13 cellular contexts compared by ENCODE assay signal in the genomic region with DNA sequence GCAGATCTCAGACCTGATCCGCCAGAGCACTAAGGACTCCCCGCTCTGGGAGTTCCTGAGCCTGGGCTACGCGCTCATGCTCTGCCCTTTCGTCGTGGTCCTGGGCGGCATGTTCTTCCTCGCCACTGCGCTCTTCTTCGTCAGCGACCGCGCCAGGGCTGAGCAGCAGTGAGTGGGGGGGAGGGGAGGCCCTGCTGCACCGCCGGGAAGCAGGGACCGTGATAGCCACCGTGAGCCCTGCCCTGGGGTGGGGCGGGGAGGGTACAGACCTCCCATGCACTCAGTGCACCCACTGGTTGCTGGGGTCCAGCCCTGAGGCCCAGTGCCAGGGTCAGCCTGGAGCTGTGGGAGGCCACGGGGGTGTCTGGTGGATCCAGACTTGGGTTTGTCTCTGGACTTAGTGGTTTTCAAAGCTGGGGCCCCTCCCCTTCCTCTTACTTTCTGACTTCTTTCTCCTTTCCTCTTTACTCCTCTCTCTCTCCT. TPM values are rescaled to one million over a fixed set of nuclear protein-coding genes. Genes with fewer than 3 reads are reported as not detected.
DNase-seq lines count a peak whose midpoint lies in the region; ATAC-seq and TF ChIP-seq lines count a peak whose summit lies in the region.
"Had no signal": no experiment of that assay in that cellular context is flagged by ENCODE, and none has a peak within 500 bp of the region (broad histone marks: within the 10 kb centered on the region; RNA-seq: fewer than 3 reads in every experiment).

No MANE protein-coding gene starts in this region.

- H3K27ac Mint-ChIP-seq in glutamatergic neuron (ENCODE audit: unreplicated experiment) = no peak overlapping the region
- no peak overlapping the region for H3K27ac Mint-ChIP-seq in stimulated activated memory B cell treated with anti-CD40 and anti-IgM and Interleukin-4, amounts not matched to agents 10 μg/mL and 1 μg/mL and 100 μg/mL, for 72 hours

- H3K9me3 ChIP-seq in BLaER1 = no peaks in the 10 kb centered on the region

- TF ChIP-seq CTCF in glutamatergic neuron (IDR thresholded peaks at IDR 0.05; ENCODE audit: partially characterized antibody, unreplicated experiment) (no peak), omental fat pad (IDR thresholded peaks at IDR 0.05) (no peak)

- H3K36me3 Mint-ChIP-seq in glutamatergic neuron (ENCODE audit: unreplicated experiment) = peaks cover 5% of the 10 kb centered on the region
- peaks cover 20% of the 10 kb centered on the region for H3K36me3 Mint-ChIP-seq in stimulated activated memory B cell treated with anti-CD40 and anti-IgM and Interleukin-4, amounts not matched to agents 10 μg/mL and 1 μg/mL and 100 μg/mL, for 72 hours

- H3K27me3 Mint-ChIP-seq in glutamatergic neuron (ENCODE audit: unreplicated experiment) = peaks cover 7% of the 10 kb centered on the region
- H3K27me3 Mint-ChIP-seq in stimulated activated memory B cell treated with anti-CD40 and anti-IgM and Interleukin-4, amounts not matched to agents 10 μg/mL and 1 μg/mL and 100 μg/mL, for 72 hours = peaks cover 52% of the 10 kb centered on the region

- H4K20me1 ChIP-seq in BLaER1 = peaks cover 63% of the 10 kb centered on the region

- peak overlapping the region; percentile 71; the same call in 1 of the 2 replicates for H3K27ac ChIP-seq in BLaER1

- DNase-seq in MV-4-11 (lab: John Stamatoyannopoulos, UW) (peak; percentile 79), glutamatergic neuron (peak; percentile 32), omental fat pad (ENCODE audit: low spot score) (no peak), cerebellum (ENCODE audit: low spot score) (no peak), middle frontal gyrus (ENCODE audit: extremely low spot score, low spot score) (no peak)
- DNase-seq: effector memory CD4-positive, alpha-beta T cell; NCI-H345; stimulated activated naive CD4-positive, alpha-beta T cell had no signal

- ATAC-seq in omental fat pad (ENCODE audit: low FRiP score) = peak; percentile 0
- no peak for ATAC-seq in stimulated activated memory B cell treated with anti-CD40 and anti-IgM and Interleukin-4, amounts not matched to agents 10 μg/mL and 1 μg/mL and 100 μg/mL, for 72 hours
- no peak for ATAC-seq in HG02870 (IDR thresholded peaks at IDR 0.05; ENCODE audit: unreplicated experiment)

- no peaks in the 10 kb centered on the region for H3K27me3 ChIP-seq in BLaER1

- peak overlapping the region; percentile 50; the same call in 1 of the 2 replicates for H3K9ac ChIP-seq in BLaER1

- peaks cover 4% of the 10 kb centered on the region for H3K9me3 Mint-ChIP-seq in glutamatergic neuron (ENCODE audit: unreplicated experiment)
- H3K9me3 Mint-ChIP-seq in stimulated activated memory B cell treated with anti-CD40 and anti-IgM and Interleukin-4, amounts not matched to agents 10 μg/mL and 1 μg/mL and 100 μg/mL, for 72 hours = no peaks in the 10 kb centered on the region
- H3K9me3 Mint-ChIP-seq: CD4-positive, alpha-beta memory T cell; T-helper 2 cell treated with Interferon-gamma antibody and Interleukin-4, amounts not matched to agents 5 μg/mL and 100 μg/mL, for 36 hours had no signal

- peaks cover 55% of the 10 kb centered on the region for H3K36me3 ChIP-seq in BLaER1

- H3K4me1 ChIP-seq in BLaER1 = peaks cover 82% of the 10 kb centered on the region

- no peak overlapping the region for H3K4me3 ChIP-seq in BLaER1

- H3K4me1 Mint-ChIP-seq in glutamatergic neuron (ENCODE audit: low read depth, unreplicated experiment) = peaks cover 3% of the 10 kb centered on the region
- peaks cover 25% of the 10 kb centered on the region for H3K4me1 Mint-ChIP-seq in stimulated activated memory B cell treated with anti-CD40 and anti-IgM and Interleukin-4, amounts not matched to agents 10 μg/mL and 1 μg/mL and 100 μg/mL, for 72 hours

- H3K4me3 Mint-ChIP-seq in glutamatergic neuron (ENCODE audit: unreplicated experiment) = no peak overlapping the region
- H3K4me3 Mint-ChIP-seq in stimulated activated memory B cell treated with anti-CD40 and anti-IgM and Interleukin-4, amounts not matched to agents 10 μg/mL and 1 μg/mL and 100 μg/mL, for 72 hours = no peak overlapping the region
- H3K4me3 Mint-ChIP-seq: T-helper 2 cell treated with Interferon-gamma antibody and Interleukin-4, amounts not matched to agents 5 μg/mL and 100 μg/mL, for 36 hours had no signal

- peak overlapping the region; percentile 83 for H3K4me2 ChIP-seq in BLaER1

RNA-seq across cellular contexts. Expression of gene MYBBP1A, which starts 18.9 kb away (rescaled TPM):
- 44.8 TPM for total RNA-seq in glutamatergic neuron (ENCODE audit: unreplicated experiment)
- total RNA-seq in omental fat pad = 100 to 1,000 TPM in 1 of 4 donors, 10 to 100 TPM in 3; 33.1 to 142 (median 39.1) TPM
- 26.0 TPM for total RNA-seq in cerebellum

RNA-seq across cellular contexts. Expression of gene GGT6, which starts 24.1 kb away (rescaled TPM):
- total RNA-seq in glutamatergic neuron (ENCODE audit: unreplicated experiment) = not detected
- total RNA-seq in omental fat pad = under 1 TPM in 1 of 4 donors, not detected in 3; 0.37 TPM
- not detected for total RNA-seq in cerebellum
- total RNA-seq: CD4-positive, alpha-beta memory T cell had no signal

RNA-seq across cellular contexts. Expression of gene SPNS2, which starts 37.6 kb away (rescaled TPM):
- total RNA-seq in glutamatergic neuron (ENCODE audit: unreplicated experiment) (73.0 TPM), omental fat pad (10 to 100 TPM in 3 of 4 donors, 1 to 10 TPM in 1; 6.0 to 46.0 (median 22.6) TPM), cerebellum (38.7 TPM)

RNA-seq across cellular contexts. Expression of gene SMTNL2, which starts 48.0 kb away (rescaled TPM):
- total RNA-seq in glutamatergic neuron (ENCODE audit: unreplicated experiment) (22.0 TPM), omental fat pad (10 to 100 TPM in 2 of 4 donors, 1 to 10 TPM in 2; 2.8 to 14.2 (median 8.4) TPM), cerebellum (5.6 TPM)
- total RNA-seq: CD4-positive, alpha-beta memory T cell had no signal

Comparison
In these comparisons a context has a peak if more than half of its experiments do, and no peak if none do; other contexts are left out.
1. DNase-seq: peak in MV-4-11 (single experiment) and glutamatergic neuron (single experiment); none in omental fat pad (single experiment), cerebellum (single experiment) and middle frontal gyrus (single experiment).